Comparison of ENCODE assay signal across 1 cellular context in the genomic region with DNA sequence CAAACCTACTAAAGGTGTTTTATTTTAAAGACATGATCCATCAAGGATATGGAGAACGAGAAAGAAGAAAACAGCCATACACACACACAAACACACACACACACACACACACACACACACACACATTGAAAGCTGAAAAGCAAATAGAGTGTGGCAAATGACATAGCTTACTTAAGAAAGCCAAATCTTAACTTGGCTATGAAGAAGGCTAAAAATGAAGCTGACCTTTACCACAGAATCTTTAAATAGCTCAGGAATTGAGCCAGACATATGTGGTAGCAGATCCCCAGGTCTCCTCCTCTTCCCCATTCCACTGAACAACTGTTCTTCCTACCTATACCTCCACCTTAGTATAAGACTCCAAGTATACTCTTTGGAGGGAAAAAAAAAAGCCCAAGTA.
TF ChIP-seq lines count a peak whose summit lies in the region.

No MANE protein-coding gene starts in this region.

TF ChIP-seq in HCT116, 20 proteins besides CTCF, POLR2A, EP300 and RAD21 (continued from another document):
- TF ChIP-seq, protein P1, sequence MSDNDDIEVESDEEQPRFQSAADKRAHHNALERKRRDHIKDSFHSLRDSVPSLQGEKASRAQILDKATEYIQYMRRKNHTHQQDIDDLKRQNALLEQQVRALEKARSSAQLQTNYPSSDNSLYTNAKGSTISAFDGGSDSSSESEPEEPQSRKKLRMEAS (IDR thresholded peaks at IDR 0.05): no peak
- TF ChIP-seq TCF7L2 (IDR thresholded peaks at IDR 0.05; ENCODE audit: borderline replicate concordance, extremely low read depth, insufficient read depth, insufficient read length) (no peak), CEBPB (IDR thresholded peaks at IDR 0.05; ENCODE audit: low read depth) (no peak), EZH2 (IDR thresholded peaks at IDR 0.05) (no peak), ELF1 (IDR thresholded peaks at IDR 0.05; ENCODE audit: borderline replicate concordance, low read depth) (no peak)
